11 cellular contexts compared by ENCODE assay signal in genomic region chr20:50855498-50856474, GRCh38.
A peak's percentile ranks its signal among the peaks of the same experiment; 100 is the strongest.
DNase-seq lines count a peak whose midpoint lies in the region; ATAC-seq and TF ChIP-seq lines count a peak whose summit lies in the region.
"Had no signal": no experiment of that assay in that cellular context is flagged by ENCODE, and none has a peak within 500 bp of the region (broad histone marks: within the 10 kb centered on the region; RNA-seq: fewer than 3 reads in every experiment).

No MANE protein-coding gene starts in this region.

- POLR2A ChIA-PET in MCF 10A (lab: Yijun Ruan, JAX) = interaction anchor here (0.5 to 4.1 kb wide), 21 partner anchors 10 to 131 kb away, joined by 3 to 55 read pairs (median 5); partner anchors contain the start of genes ADNP, BCAS4, DPM1 and MOCS3

- TF ChIP-seq CTCF in Calu3 (IDR thresholded peaks at IDR 0.05; ENCODE audit: unreplicated experiment) (no peak), MCF 10A (IDR thresholded peaks at IDR 0.05; ENCODE audit: unreplicated experiment) (no peak), mesothelial cell of epicardium (IDR thresholded peaks at IDR 0.05; ENCODE audit: unreplicated experiment) (no peak)

- no TSS peak for BruUV-seq in Calu3 (replicated peaks; lab: Mats Ljungman, UMichigan)
- no TSS peak for BruUV-seq in MCF 10A (replicated peaks; lab: Mats Ljungman, UMichigan)

- CTCF ChIA-PET in Calu3 (lab: Charles Lee) = no interaction called here
- CTCF ChIA-PET in MCF 10A (lab: Yijun Ruan, JAX) = interaction anchor here (0.5 to 3.1 kb wide), 11 partner anchors 9 to 1659 kb away, joined by 3 to 22 read pairs (median 4); no protein-coding TSS in a partner anchor

- no peak for ATAC-seq in effector memory CD8-positive, alpha-beta T cell (replicated peaks)

- H3K36me3 Mint-ChIP-seq in Calu3 (ENCODE audit: insufficient read depth, unreplicated experiment) (peaks cover 3% of the 10 kb centered on the region), MCF 10A (ENCODE audit: insufficient read depth, unreplicated experiment) (no peaks in the 10 kb centered on the region), mesothelial cell of epicardium (no peaks in the 10 kb centered on the region)
- peaks cover 4% of the 10 kb centered on the region for H3K36me3 Mint-ChIP-seq in effector memory CD8-positive, alpha-beta T cell (ENCODE audit: insufficient read depth)
- H3K36me3 Mint-ChIP-seq: activated naive CD8-positive, alpha-beta T cell had no signal

- intact Hi-C loops in Calu3 (cut with micrococcal nuclease; ENCODE audit: unreplicated experiment) (no loop called here), MCF 10A (cut with micrococcal nuclease) (no loop called here)

- H3K27ac Mint-ChIP-seq in Calu3 (ENCODE audit: unreplicated experiment) (no peak overlapping the region), MCF 10A (ENCODE audit: low read depth, unreplicated experiment) (peak overlapping the region; percentile 67), mesothelial cell of epicardium (peak overlapping the region; percentile 54)
- no peak overlapping the region for H3K27ac Mint-ChIP-seq in effector memory CD8-positive, alpha-beta T cell

- DNase-seq in Calu3 = peak; percentile 51
- DNase-seq in LoVo (ENCODE audit: low spot score) = peak; percentile 64
- peak; percentile 79 for DNase-seq in MCF 10A (ENCODE audit: unreplicated experiment)
- DNase-seq in mesothelial cell of epicardium (ENCODE audit: low spot score in 2 of 2, unreplicated experiment in 2 of 2) = peak in 1 of 2 experiments; percentile 42
- DNase-seq in stimulated activated CD4-positive, alpha-beta T cell treated with anti-CD3 and anti-CD28 coated beads, Interleukin-1b, Interleukin-23, amount 100 ng/mL, for 48 hours = no peak
- DNase-seq in effector memory CD8-positive, alpha-beta T cell = no peak
- no peak for DNase-seq in activated gamma-delta T cell treated with Interleukin-2 at 50 U/mL for 16 hours
- no peak for DNase-seq in NOMO-1 treated with DMSO at 0.1 percent for 48 hours (lab: John Stamatoyannopoulos, UW; ENCODE audit: unreplicated experiment)
- DNase-seq: activated CD4-positive, alpha-beta T cell treated with anti-CD3 and anti-CD28 coated beads, Interleukin-2, amount 50 U/mL, for 48 hours; C1 segment of cervical spinal cord had no signal

- H3K4me1 Mint-ChIP-seq in Calu3 (ENCODE audit: low read depth, unreplicated experiment) (peaks cover 20% of the 10 kb centered on the region), MCF 10A (ENCODE audit: insufficient read depth, unreplicated experiment) (peaks cover 19% of the 10 kb centered on the region), mesothelial cell of epicardium (peaks cover 10% of the 10 kb centered on the region)
- peaks cover 0 to 3% of the 10 kb centered on the region in 2 donors for H3K4me1 Mint-ChIP-seq in effector memory CD8-positive, alpha-beta T cell (ENCODE audit: low read depth in 2 of 2)

- no peaks in the 10 kb centered on the region for H3K9me3 Mint-ChIP-seq in Calu3 (ENCODE audit: low read depth, unreplicated experiment)
- no peaks in the 10 kb centered on the region for H3K9me3 Mint-ChIP-seq in MCF 10A (ENCODE audit: unreplicated experiment)
- H3K9me3 Mint-ChIP-seq in mesothelial cell of epicardium = no peaks in the 10 kb centered on the region
- no peaks in the 10 kb centered on the region for H3K9me3 Mint-ChIP-seq in effector memory CD8-positive, alpha-beta T cell

- no peak overlapping the region for H3K4me3 Mint-ChIP-seq in Calu3 (ENCODE audit: low read depth, unreplicated experiment)
- no peak overlapping the region for H3K4me3 Mint-ChIP-seq in MCF 10A (ENCODE audit: unreplicated experiment)
- H3K4me3 Mint-ChIP-seq in mesothelial cell of epicardium = no peak overlapping the region
- no peak overlapping the region for H3K4me3 Mint-ChIP-seq in effector memory CD8-positive, alpha-beta T cell
- H3K4me3 Mint-ChIP-seq: activated naive CD8-positive, alpha-beta T cell had no signal

- H3K27me3 Mint-ChIP-seq in Calu3 (ENCODE audit: unreplicated experiment) (no peaks in the 10 kb centered on the region), MCF 10A (ENCODE audit: insufficient read depth, unreplicated experiment) (no peaks in the 10 kb centered on the region), mesothelial cell of epicardium (ENCODE audit: low read depth) (no peaks in the 10 kb centered on the region)
- no peaks in the 10 kb centered on the region for H3K27me3 Mint-ChIP-seq in effector memory CD8-positive, alpha-beta T cell
- H3K27me3 Mint-ChIP-seq: activated naive CD8-positive, alpha-beta T cell had no signal

Comparison
In these comparisons a context has a peak if more than half of its experiments do, and no peak if none do; other contexts are left out.
1. DNase-seq: peak in Calu3 (single experiment), LoVo (single experiment) and MCF 10A (single experiment); none in stimulated activated CD4-positive, alpha-beta T cell treated with anti-CD3 and anti-CD28 coated beads, Interleukin-1b, Interleukin-23, amount 100 ng/mL, for 48 hours (single experiment), effector memory CD8-positive, alpha-beta T cell (0 of 3), activated gamma-delta T cell treated with Interleukin-2 at 50 U/mL for 16 hours (single experiment) and NOMO-1 treated with DMSO at 0.1 percent for 48 hours (single experiment).
2. H3K27ac Mint-ChIP-seq: peak in MCF 10A (single experiment) and mesothelial cell of epicardium (single experiment); none in Calu3 (single experiment) and effector memory CD8-positive, alpha-beta T cell (0 of 2).